Comparison of ENCODE assay signal across 17 cellular contexts in genomic region chr7:87885018-87885417, GRCh38.
"Had no signal": no experiment of that assay in that cellular context is flagged by ENCODE, and none has a peak within 500 bp of the region (broad histone marks: within the 10 kb centered on the region; RNA-seq: fewer than 3 reads in every experiment).

No MANE protein-coding gene starts in this region.

- H3K27ac Mint-ChIP-seq: activated CD4-positive, alpha-beta T cell treated with anti-CD3 and anti-CD28 coated beads, Interleukin-2, amount 10 ng/mL, durations not matched to agents 7 days and 5 days; memory B cell; stimulated activated naive B cell treated with anti-CD40 and anti-IgM and Interleukin-4, amounts not matched to agents 10 μg/mL and 1 μg/mL and 100 μg/mL, for 72 hours; T-helper 2 cell treated with Interferon-gamma antibody and Interleukin-4, amounts not matched to agents 5 μg/mL and 100 μg/mL, for 36 hours had no signal

- H3K27me3 Mint-ChIP-seq: activated CD4-positive, alpha-beta T cell treated with anti-CD3 and anti-CD28 coated beads, Interleukin-2, amount 10 ng/mL, durations not matched to agents 7 days and 5 days; memory B cell; naive thymus-derived CD8-positive, alpha-beta T cell; stimulated activated naive B cell treated with anti-CD40 and anti-IgM and Interleukin-4, amounts not matched to agents 10 μg/mL and 1 μg/mL and 100 μg/mL, for 72 hours had no signal

- ATAC-seq: naive thymus-derived CD8-positive, alpha-beta T cell; stimulated activated naive B cell treated with anti-CD40 and anti-IgM and Interleukin-4, amounts not matched to agents 10 μg/mL and 1 μg/mL and 100 μg/mL, for 72 hours had no signal

- H3K4me3 Mint-ChIP-seq: activated CD4-positive, alpha-beta T cell treated with anti-CD3 and anti-CD28 coated beads, Interleukin-2, amount 10 ng/mL, durations not matched to agents 7 days and 5 days; memory B cell; naive thymus-derived CD8-positive, alpha-beta T cell; stimulated activated naive B cell treated with anti-CD40 and anti-IgM and Interleukin-4, amounts not matched to agents 10 μg/mL and 1 μg/mL and 100 μg/mL, for 72 hours; T-helper 2 cell treated with Interferon-gamma antibody and Interleukin-4, amounts not matched to agents 5 μg/mL and 100 μg/mL, for 36 hours had no signal

- DNase-seq: activated CD4-positive, alpha-beta T cell treated with anti-CD3 and anti-CD28 coated beads, Interleukin-2, amount 10 ng/mL, durations not matched to agents 7 days and 5 days; activated naive CD4-positive, alpha-beta T cell treated with anti-CD3 and anti-CD28 coated beads, Interleukin-2, amount 50 U/mL, for 16 hours; activated T-cell treated with anti-CD3 and anti-CD28 coated beads, Interleukin-2, amount 50 U/mL, for 1 hour; effector CD4-positive, alpha-beta T cell; foreskin fibroblast; glutamatergic neuron; left ventricle myocardium inferior; naive thymus-derived CD8-positive, alpha-beta T cell; stimulated activated CD4-positive, alpha-beta T cell treated with anti-CD3 and anti-CD28 coated beads, Interleukin-2, amount 100 ng/mL, for 48 hours; stimulated activated naive B cell treated with anti-CD40 and anti-IgM and Interleukin-4, amounts not matched to agents 10 μg/mL and 1 μg/mL and 100 μg/mL, for 72 hours; uterus had no signal

- H3K27ac ChIP-seq: cardiac muscle cell, left ventricle myocardium inferior, tibial nerve, uterus had no signal

- H3K9me3 ChIP-seq: left ventricle myocardium inferior, tibial nerve, uterus had no signal

- H3K4me3 ChIP-seq: cardiac muscle cell, left ventricle myocardium inferior, tibial nerve, uterus had no signal

- FAIRE-seq: astrocyte, colon had no signal

- H3K4me1 ChIP-seq: left ventricle myocardium inferior, tibial nerve, uterus had no signal

- H3K36me3 ChIP-seq: uterus had no signal

- H3K27me3 ChIP-seq: cardiac muscle cell, tibial nerve, uterus had no signal

- H3K9me3 Mint-ChIP-seq: activated CD4-positive, alpha-beta T cell treated with anti-CD3 and anti-CD28 coated beads, Interleukin-2, amount 10 ng/mL, durations not matched to agents 7 days and 5 days; memory B cell; naive thymus-derived CD8-positive, alpha-beta T cell; stimulated activated naive B cell treated with anti-CD40 and anti-IgM and Interleukin-4, amounts not matched to agents 10 μg/mL and 1 μg/mL and 100 μg/mL, for 72 hours; T-helper 2 cell treated with Interferon-gamma antibody and Interleukin-4, amounts not matched to agents 5 μg/mL and 100 μg/mL, for 36 hours had no signal
